ENCODE assay signal across 34 cellular contexts in the genomic region with DNA sequence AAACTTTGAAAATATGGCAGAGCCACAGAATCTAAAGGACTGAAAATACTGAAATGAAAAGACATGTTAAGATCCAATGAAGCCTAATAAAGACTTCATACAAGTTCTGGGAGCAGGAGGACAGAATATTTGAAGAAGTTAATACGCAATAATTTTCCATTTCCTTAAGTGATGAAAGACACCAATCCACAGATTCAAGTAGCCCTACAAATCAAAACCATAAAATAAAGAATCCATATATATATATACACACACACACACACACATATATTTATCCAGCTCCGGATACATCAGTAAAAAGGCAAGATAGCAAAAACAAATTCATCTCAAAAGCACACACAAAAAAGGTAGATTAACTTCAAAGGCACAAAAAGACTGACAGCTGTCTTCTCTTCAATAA. TPM values are rescaled to one million over a fixed set of nuclear protein-coding genes. Genes with fewer than 3 reads are reported as not detected.
A peak's percentile ranks its signal among the peaks of the same experiment; 100 is the strongest.
DNase-seq lines count a peak whose midpoint lies in the region; ATAC-seq, FAIRE-seq and TF ChIP-seq lines count a peak whose summit lies in the region.
"Had no signal": no experiment of that assay in that cellular context is flagged by ENCODE, and none has a peak within 500 bp of the region (broad histone marks: within the 10 kb centered on the region; RNA-seq: fewer than 3 reads in every experiment).

No MANE protein-coding gene starts in this region.

- DNase-seq in activated CD8-positive, alpha-beta T cell treated with anti-CD3 and anti-CD28 coated beads for 36 hours, result no peak
- no peak for DNase-seq in activated CD8-positive, alpha-beta T cell treated with anti-CD3 and anti-CD28 coated beads, Interleukin-2, amount 10 ng/mL, durations not matched to agents 7 days and 5 days
- no peak for DNase-seq in CD4-positive, CD25-positive, alpha-beta regulatory T cell
- DNase-seq in HFFc6 (no peak), astrocyte (ENCODE audit: low read depth) (no peak), NCI-H1694 (lab: John Stamatoyannopoulos, UW) (no peak), mesendoderm (no peak)
- DNase-seq: activated CD4-positive, alpha-beta T cell treated with anti-CD3 and anti-CD28 coated beads, Interleukin-2, amount 50 U/mL, for 4 hours; activated naive CD8-positive, alpha-beta T cell treated with anti-CD3 and anti-CD28 coated beads, Interleukin-2, amount 10 ng/mL, durations not matched to agents 7 days and 5 days; AML-193; central memory CD4-positive, alpha-beta T cell; dermis blood vessel endothelial cell; DMS53; esophagus squamous epithelium; foreskin melanocyte; heart right ventricle; Kasumi-1; lower lobe of right lung; natural killer cell; NCI-H1048; NCI-H187; NCI-H2171; NCI-H524; NK-92 treated with Interleukin-12 subunit alpha and Interleukin-12 subunit beta, amount 100 ng/mL, for 24 hours; SHP77; T1000 had no signal

- H3K4me1 Mint-ChIP-seq in activated CD8-positive, alpha-beta T cell treated with anti-CD3 and anti-CD28 coated beads for 36 hours (ENCODE audit: low read depth), result peaks cover 73% of the 10 kb centered on the region
- H3K4me1 Mint-ChIP-seq in activated CD8-positive, alpha-beta T cell treated with anti-CD3 and anti-CD28 coated beads, Interleukin-2, amount 10 ng/mL, durations not matched to agents 7 days and 5 days (ENCODE audit: low read depth), result peaks cover 65% of the 10 kb centered on the region
- peaks cover 63 to 88% (median 72%) of the 10 kb centered on the region in 4 donors for H3K4me1 Mint-ChIP-seq in CD4-positive, CD25-positive, alpha-beta regulatory T cell
- peaks cover 76% of the 10 kb centered on the region for H3K4me1 Mint-ChIP-seq in HFFc6 (ENCODE audit: low read depth)
- H3K4me1 Mint-ChIP-seq in astrocyte (ENCODE audit: low read depth, unreplicated experiment), result peaks cover 35% of the 10 kb centered on the region

- no peak overlapping the region for H3K4me3 Mint-ChIP-seq in activated CD8-positive, alpha-beta T cell treated with anti-CD3 and anti-CD28 coated beads for 36 hours
- no peak overlapping the region for H3K4me3 Mint-ChIP-seq in activated CD8-positive, alpha-beta T cell treated with anti-CD3 and anti-CD28 coated beads, Interleukin-2, amount 10 ng/mL, durations not matched to agents 7 days and 5 days
- peak overlapping the region; percentile 47 to 72 (median 53) for H3K4me3 Mint-ChIP-seq in CD4-positive, CD25-positive, alpha-beta regulatory T cell
- no peak overlapping the region for H3K4me3 Mint-ChIP-seq in HFFc6
- peak overlapping the region; percentile 72 for H3K4me3 Mint-ChIP-seq in astrocyte (ENCODE audit: unreplicated experiment)
- H3K4me3 Mint-ChIP-seq: activated naive CD8-positive, alpha-beta T cell treated with anti-CD3 and anti-CD28 coated beads, Interleukin-2, amount 10 ng/mL, durations not matched to agents 7 days and 5 days; natural killer cell had no signal

- no peak overlapping the region for H2AFZ ChIP-seq in astrocyte (ENCODE audit: low read depth, low read length)

- CTCF ChIA-PET in activated CD8-positive, alpha-beta T cell treated with anti-CD3 and anti-CD28 coated beads for 36 hours (lab: Charles Lee), result no interaction called here
- CTCF ChIA-PET in activated CD8-positive, alpha-beta T cell treated with anti-CD3 and anti-CD28 coated beads, Interleukin-2, amount 10 ng/mL, durations not matched to agents 7 days and 5 days (lab: Charles Lee), result interaction anchor here (0.7 kb wide), 1 partner anchor 10 kb away, joined by 3 read pairs; no protein-coding TSS in a partner anchor

- no peak overlapping the region for H3K4me3 ChIP-seq in CD4-positive, CD25-positive, alpha-beta regulatory T cell (ENCODE audit: low read depth, low read length)
- H3K4me3 ChIP-seq in astrocyte (ENCODE audit: insufficient read depth, low read depth, low read length) (no peak overlapping the region), mesendoderm (ENCODE audit: low read length) (no peak overlapping the region)
- H3K4me3 ChIP-seq: A549, esophagus squamous epithelium, heart right ventricle, lower lobe of right lung, skin epidermis, tibial nerve had no signal

- WGBS in mesendoderm (ENCODE audit: extremely low coverage, insufficient coverage, low lambda C conversion rate), result no CpG with 5 or more reads among the region's 2 CpGs

- no peak for ATAC-seq in activated CD8-positive, alpha-beta T cell treated with anti-CD3 and anti-CD28 coated beads for 36 hours
- no peak for ATAC-seq in activated CD8-positive, alpha-beta T cell treated with anti-CD3 and anti-CD28 coated beads, Interleukin-2, amount 10 ng/mL, durations not matched to agents 7 days and 5 days
- no peak for ATAC-seq in CD4-positive, CD25-positive, alpha-beta regulatory T cell (ENCODE audit: low read depth in 2 of 2)
- ATAC-seq in GM21447 (IDR thresholded peaks at IDR 0.05; ENCODE audit: unreplicated experiment), result no peak
- ATAC-seq: A549, heart right ventricle, lower lobe of right lung, natural killer cell, Panc1 had no signal

- no peaks in the 10 kb centered on the region for H3K36me3 ChIP-seq in CD4-positive, CD25-positive, alpha-beta regulatory T cell (ENCODE audit: control insufficient read depth, insufficient read depth, low read length)
- H3K36me3 ChIP-seq in astrocyte (ENCODE audit: insufficient read depth, low read length) (peaks cover 4% of the 10 kb centered on the region), mesendoderm (ENCODE audit: control insufficient read depth, insufficient read depth, low read length) (no peaks in the 10 kb centered on the region)

- no peaks in the 10 kb centered on the region for H3K27me3 Mint-ChIP-seq in activated CD8-positive, alpha-beta T cell treated with anti-CD3 and anti-CD28 coated beads for 36 hours
- no peaks in the 10 kb centered on the region for H3K27me3 Mint-ChIP-seq in activated CD8-positive, alpha-beta T cell treated with anti-CD3 and anti-CD28 coated beads, Interleukin-2, amount 10 ng/mL, durations not matched to agents 7 days and 5 days (ENCODE audit: low read depth)
- no peaks in the 10 kb centered on the region for H3K27me3 Mint-ChIP-seq in CD4-positive, CD25-positive, alpha-beta regulatory T cell
- no peaks in the 10 kb centered on the region; the same call in 1 of the 2 replicates for H3K27me3 Mint-ChIP-seq in HFFc6 (ENCODE audit: insufficient read depth)
- no peaks in the 10 kb centered on the region for H3K27me3 Mint-ChIP-seq in astrocyte (ENCODE audit: low read depth, unreplicated experiment)
- H3K27me3 Mint-ChIP-seq: activated naive CD8-positive, alpha-beta T cell treated with anti-CD3 and anti-CD28 coated beads, Interleukin-2, amount 10 ng/mL, durations not matched to agents 7 days and 5 days had no signal

- peaks cover 5% of the 10 kb centered on the region for H3K9me3 Mint-ChIP-seq in activated CD8-positive, alpha-beta T cell treated with anti-CD3 and anti-CD28 coated beads for 36 hours
- no peaks in the 10 kb centered on the region for H3K9me3 Mint-ChIP-seq in activated CD8-positive, alpha-beta T cell treated with anti-CD3 and anti-CD28 coated beads, Interleukin-2, amount 10 ng/mL, durations not matched to agents 7 days and 5 days (ENCODE audit: insufficient read depth)
- peaks cover 0 to 8% (median 0%) of the 10 kb centered on the region in 7 donors for H3K9me3 Mint-ChIP-seq in CD4-positive, CD25-positive, alpha-beta regulatory T cell
- H3K9me3 Mint-ChIP-seq in HFFc6, result 0 out of 2 replicates have a peak, but pooled peaks cover 4% of the 10 kb centered on the region
- H3K9me3 Mint-ChIP-seq in astrocyte (ENCODE audit: unreplicated experiment), result no peaks in the 10 kb centered on the region
- H3K9me3 Mint-ChIP-seq: activated naive CD8-positive, alpha-beta T cell treated with anti-CD3 and anti-CD28 coated beads, Interleukin-2, amount 10 ng/mL, durations not matched to agents 7 days and 5 days; natural killer cell had no signal

- H3K18ac ChIP-seq in mesendoderm (ENCODE audit: low read length), result no peak overlapping the region

- no peak overlapping the region for H2AK5ac ChIP-seq in mesendoderm (ENCODE audit: low read length)

- H3K9me3 ChIP-seq in CD4-positive, CD25-positive, alpha-beta regulatory T cell (ENCODE audit: control insufficient read depth in 2 of 2, low read length in 2 of 2), result no peaks in the 10 kb centered on the region
- no peaks in the 10 kb centered on the region for H3K9me3 ChIP-seq in astrocyte (ENCODE audit: insufficient read depth, low read depth, low read length)

- H2BK120ac ChIP-seq in mesendoderm (ENCODE audit: low read depth, low read length), result no peak overlapping the region

- POLR2A ChIA-PET in activated CD8-positive, alpha-beta T cell treated with anti-CD3 and anti-CD28 coated beads for 36 hours (lab: Charles Lee), result interaction anchor here (3.5 kb wide), 1 partner anchor 14 kb away, joined by 10 read pairs; no protein-coding TSS in a partner anchor
- POLR2A ChIA-PET in activated CD8-positive, alpha-beta T cell treated with anti-CD3 and anti-CD28 coated beads, Interleukin-2, amount 10 ng/mL, durations not matched to agents 7 days and 5 days (lab: Charles Lee), result no interaction called here

- no peak overlapping the region for H3K9ac ChIP-seq in astrocyte (ENCODE audit: low read length)
- H3K9ac ChIP-seq in mesendoderm (ENCODE audit: low read length), result no peak overlapping the region

- no peak overlapping the region for H2BK5ac ChIP-seq in mesendoderm (ENCODE audit: low read length)

- H3K79me2 ChIP-seq in astrocyte (ENCODE audit: insufficient read depth, low read length) (peaks cover 100% of the 10 kb centered on the region), mesendoderm (ENCODE audit: control insufficient read depth, insufficient read depth, low read length) (peaks cover 87% of the 10 kb centered on the region)

- no peak for TF ChIP-seq CTCF in activated CD8-positive, alpha-beta T cell treated with anti-CD3 and anti-CD28 coated beads for 36 hours (IDR thresholded peaks at IDR 0.05)
- TF ChIP-seq CTCF in HFFc6 (IDR thresholded peaks at IDR 0.05), result no peak
- TF ChIP-seq CTCF in astrocyte (IDR thresholded peaks at IDR 0.05; ENCODE audit: insufficient read depth, low read depth, low read length), result no peak

- H3K27ac Mint-ChIP-seq in activated CD8-positive, alpha-beta T cell treated with anti-CD3 and anti-CD28 coated beads for 36 hours, result peak overlapping the region; percentile 67
- H3K27ac Mint-ChIP-seq in activated CD8-positive, alpha-beta T cell treated with anti-CD3 and anti-CD28 coated beads, Interleukin-2, amount 10 ng/mL, durations not matched to agents 7 days and 5 days, result no peak overlapping the region
- H3K27ac Mint-ChIP-seq in CD4-positive, CD25-positive, alpha-beta regulatory T cell, result no peak overlapping the region
- H3K27ac Mint-ChIP-seq in HFFc6 (peak overlapping the region; percentile 10), astrocyte (ENCODE audit: unreplicated experiment) (no peak overlapping the region)
- H3K27ac Mint-ChIP-seq: activated naive CD8-positive, alpha-beta T cell treated with anti-CD3 and anti-CD28 coated beads, Interleukin-2, amount 10 ng/mL, durations not matched to agents 7 days and 5 days had no signal

- FAIRE-seq in astrocyte (lab: Jason Lieb, UNC), result no peak
- FAIRE-seq: A549, endometrium, GM18507 had no signal

- H2BK15ac ChIP-seq in mesendoderm (replicated peaks; ENCODE audit: low read depth), result no peak overlapping the region

- intact Hi-C loops in activated CD8-positive, alpha-beta T cell treated with anti-CD3 and anti-CD28 coated beads for 36 hours (cut with micrococcal nuclease), result no loop called here

- no peaks in the 10 kb centered on the region for H3K27me3 ChIP-seq in CD4-positive, CD25-positive, alpha-beta regulatory T cell (ENCODE audit: control insufficient read depth, insufficient read depth, low read length)
- no peaks in the 10 kb centered on the region for H3K27me3 ChIP-seq in astrocyte (ENCODE audit: insufficient read depth, low read length)
- no peaks in the 10 kb centered on the region for H3K27me3 ChIP-seq in mesendoderm (ENCODE audit: insufficient read depth, low read length, poor library complexity)
- H3K27me3 ChIP-seq: esophagus squamous epithelium, heart right ventricle, tibial nerve had no signal

- H3K23ac ChIP-seq in mesendoderm (ENCODE audit: low read length), result no peak overlapping the region

- H4K8ac ChIP-seq in mesendoderm (ENCODE audit: low read depth, low read length), result no peak overlapping the region

- no peak overlapping the region for H4K5ac ChIP-seq in mesendoderm (ENCODE audit: low read length)

- H3K79me1 ChIP-seq in mesendoderm (ENCODE audit: low read length), result no peaks in the 10 kb centered on the region

- H3K4me2 ChIP-seq in astrocyte (ENCODE audit: low read length) (no peak overlapping the region), mesendoderm (ENCODE audit: low read length) (no peak overlapping the region)
- H3K4me2 ChIP-seq: A549 had no signal

- H3K56ac ChIP-seq in mesendoderm (ENCODE audit: low read length), result no peak overlapping the region

- H3K4ac ChIP-seq in mesendoderm (ENCODE audit: low read depth, low read length), result no peak overlapping the region

- H3K36me3 Mint-ChIP-seq in activated CD8-positive, alpha-beta T cell treated with anti-CD3 and anti-CD28 coated beads for 36 hours (ENCODE audit: low read depth), result peaks cover 76% of the 10 kb centered on the region
- peaks cover 56% of the 10 kb centered on the region for H3K36me3 Mint-ChIP-seq in activated CD8-positive, alpha-beta T cell treated with anti-CD3 and anti-CD28 coated beads, Interleukin-2, amount 10 ng/mL, durations not matched to agents 7 days and 5 days (ENCODE audit: low read depth)
- peaks cover 19% of the 10 kb centered on the region for H3K36me3 Mint-ChIP-seq in CD4-positive, CD25-positive, alpha-beta regulatory T cell
- H3K36me3 Mint-ChIP-seq in HFFc6 (ENCODE audit: low read depth) (peaks cover 42% of the 10 kb centered on the region), astrocyte (ENCODE audit: low read depth, unreplicated experiment) (peaks cover 2% of the 10 kb centered on the region)
- H3K36me3 Mint-ChIP-seq: natural killer cell had no signal

- H3K4me1 ChIP-seq in CD4-positive, CD25-positive, alpha-beta regulatory T cell (ENCODE audit: control insufficient read depth, insufficient read depth, low read length, poor library complexity, severe bottlenecking), result peaks cover 62% of the 10 kb centered on the region
- H3K4me1 ChIP-seq in astrocyte (ENCODE audit: insufficient read depth, low read length) (peaks cover 7% of the 10 kb centered on the region), mesendoderm (ENCODE audit: control insufficient read depth, low read depth, low read length) (peaks cover 4% of the 10 kb centered on the region)

- no peak overlapping the region for H3K27ac ChIP-seq in CD4-positive, CD25-positive, alpha-beta regulatory T cell (ENCODE audit: insufficient read depth, low read length, poor library complexity, severe bottlenecking)
- H3K27ac ChIP-seq in astrocyte (ENCODE audit: low read depth, low read length) (no peak overlapping the region), mesendoderm (ENCODE audit: low read depth, low read length) (no peak overlapping the region)
- H3K27ac ChIP-seq: A549, esophagus squamous epithelium, heart right ventricle, HL-60, lower lobe of right lung, skin epidermis, tibial nerve had no signal

- H4K20me1 ChIP-seq in astrocyte (ENCODE audit: insufficient read depth, low read length), result peaks cover 93% of the 10 kb centered on the region

RNA-seq across cellular contexts. Expression of gene NAP1L1, which starts 5.7 kb away (rescaled TPM):
- 1,000 to 10,000 TPM; 1,090 to 1,104 TPM for total RNA-seq in activated CD8-positive, alpha-beta T cell treated with anti-CD3 and anti-CD28 coated beads for 36 hours
- total RNA-seq in activated CD8-positive, alpha-beta T cell treated with anti-CD3 and anti-CD28 coated beads, Interleukin-2, amount 10 ng/mL, durations not matched to agents 7 days and 5 days, result 100 to 1,000 TPM; 478 to 488 TPM
- total RNA-seq in CD4-positive, CD25-positive, alpha-beta regulatory T cell, result 592 TPM
- polyA plus RNA-seq in CD4-positive, CD25-positive, alpha-beta regulatory T cell, result 100 to 1,000 TPM; 173 to 229 (median 206) TPM
- 100 to 1,000 TPM; 473 to 573 (median 520) TPM for total RNA-seq in HFFc6 (2021; fragmentation: NEBNext Ultra II Directional; extraction: Animal tissue kit (Norgen Biotek cat#: 25700))
- total RNA-seq in astrocyte, result 614 and 687 TPM in 2 replicates
- polyA plus RNA-seq in mesendoderm (2013, experiment 1 of 2), result 1,210 TPM
- 1,188 TPM for polyA plus RNA-seq in mesendoderm (2013, experiment 2 of 2)

RNA-seq across cellular contexts. Expression of gene PHLDA1, which starts 47.2 kb away (rescaled TPM):
- 10 to 100 TPM; 33.9 to 35.0 TPM for total RNA-seq in activated CD8-positive, alpha-beta T cell treated with anti-CD3 and anti-CD28 coated beads for 36 hours
- total RNA-seq in activated CD8-positive, alpha-beta T cell treated with anti-CD3 and anti-CD28 coated beads, Interleukin-2, amount 10 ng/mL, durations not matched to agents 7 days and 5 days, result 1 to 10 TPM; 5.6 to 6.1 TPM
- total RNA-seq in CD4-positive, CD25-positive, alpha-beta regulatory T cell, result 42.0 TPM
- polyA plus RNA-seq in CD4-positive, CD25-positive, alpha-beta regulatory T cell, result 1 to 10 TPM; 1.1 to 2.0 (median 1.5) TPM
- total RNA-seq in HFFc6 (2021; fragmentation: NEBNext Ultra II Directional; extraction: Animal tissue kit (Norgen Biotek cat#: 25700)), result 10 to 100 TPM; 49.2 to 81.5 (median 76.2) TPM
- 41.2 and 43.9 TPM in 2 replicates for total RNA-seq in astrocyte
- 9.4 TPM for polyA plus RNA-seq in mesendoderm (2013, experiment 1 of 2)
- 10.2 TPM for polyA plus RNA-seq in mesendoderm (2013, experiment 2 of 2)

Comparison
In these comparisons a context has a peak if more than half of its experiments do, and no peak if none do; other contexts are left out.
1. H3K27ac Mint-ChIP-seq: peak in activated CD8-positive, alpha-beta T cell treated with anti-CD3 and anti-CD28 coated beads for 36 hours (single experiment) and HFFc6 (single experiment); none in activated CD8-positive, alpha-beta T cell treated with anti-CD3 and anti-CD28 coated beads, Interleukin-2, amount 10 ng/mL, durations not matched to agents 7 days and 5 days (single experiment), CD4-positive, CD25-positive, alpha-beta regulatory T cell (0 of 3) and astrocyte (single experiment).
2. H3K4me3 Mint-ChIP-seq: peak in CD4-positive, CD25-positive, alpha-beta regulatory T cell (4 of 4) and astrocyte (single experiment); none in activated CD8-positive, alpha-beta T cell treated with anti-CD3 and anti-CD28 coated beads for 36 hours (single experiment), activated CD8-positive, alpha-beta T cell treated with anti-CD3 and anti-CD28 coated beads, Interleukin-2, amount 10 ng/mL, durations not matched to agents 7 days and 5 days (single experiment) and HFFc6 (single experiment).